20 cellular contexts compared by ENCODE assay signal in genomic region chr2:130288467-130289403, GRCh38. TPM values are rescaled to one million over a fixed set of nuclear protein-coding genes. Genes with fewer than 3 reads are reported as not detected.
DNase-seq lines count a peak whose midpoint lies in the region; ATAC-seq, FAIRE-seq and TF ChIP-seq lines count a peak whose summit lies in the region.
"Had no signal": no experiment of that assay in that cellular context is flagged by ENCODE, and none has a peak within 500 bp of the region (broad histone marks: within the 10 kb centered on the region; RNA-seq: fewer than 3 reads in every experiment).

No MANE protein-coding gene starts in this region.

- in situ Hi-C loops in Caki2 (cut with HindIII; ENCODE audit: low pct_unique_long_range_greater_than_20kb, low sequenced_read_pairs) (no loop called here), IMR-90 (cut with MboI; ENCODE audit: low sequenced_read_pairs) (no loop called here)

- H3K9ac ChIP-seq in IMR-90 (ENCODE audit: low read depth, low read length) (no peak overlapping the region), H1 (replicated peaks in 1 of 4; ENCODE audit: extremely low read depth in 1 of 4, low read depth in 3 of 4, low read length in 3 of 4) (0 out of 7 replicates have a peak overlapping the region, but pooled peaks of 1 of the 4 experiments have one; percentile 11)

- H3K14ac ChIP-seq in IMR-90 (replicated peaks; ENCODE audit: low read depth, low read length) (no peak overlapping the region), H1 (ENCODE audit: insufficient read length) (no peak overlapping the region)

- no peaks in the 10 kb centered on the region for H3K36me3 ChIP-seq in IMR-90 (ENCODE audit: control insufficient read depth, insufficient read depth, low read length)
- no peaks in the 10 kb centered on the region for H3K36me3 ChIP-seq in H1 (ENCODE audit: control insufficient read depth in 2 of 4, insufficient read depth in 4 of 4, low read length in 3 of 4)
- no peaks in the 10 kb centered on the region for H3K36me3 ChIP-seq in left lung

- H3K27ac ChIP-seq in IMR-90 (ENCODE audit: insufficient read depth, low read length) (no peak overlapping the region), H1 (ENCODE audit: low read depth, low read length) (no peak overlapping the region), left lung (no peak overlapping the region)

- H2BK20ac ChIP-seq in IMR-90 (ENCODE audit: low read depth, low read length) (no peak overlapping the region), H1 (ENCODE audit: low read length) (no peak overlapping the region)

- TF ChIP-seq EP300 in H1 (IDR thresholded peaks at IDR 0.05; ENCODE audit: borderline replicate concordance in 1 of 2, low read depth in 2 of 2, low read length in 2 of 2), result no peak

- H2AK5ac ChIP-seq in IMR-90 (ENCODE audit: low read depth, low read length), result no peak overlapping the region
- no peak overlapping the region for H2AK5ac ChIP-seq in H1 (ENCODE audit: low read depth, low read length)

- H3K79me1 ChIP-seq in IMR-90 (ENCODE audit: low read depth in 1 of 2, low read length in 2 of 2) (no peaks in the 10 kb centered on the region), H1 (ENCODE audit: low read depth, low read length) (no peaks in the 10 kb centered on the region)

- no peak overlapping the region for H2BK12ac ChIP-seq in H1 (ENCODE audit: low read depth, low read length)

- H4K8ac ChIP-seq in IMR-90 (ENCODE audit: low read depth in 2 of 2, low read length in 2 of 2) (no peak overlapping the region), H1 (ENCODE audit: extremely low read depth, insufficient read depth, low read length) (peak overlapping the region; percentile 7; the same call in 1 of the 2 replicates)

- intact Hi-C loops in IMR-90 (cut with micrococcal nuclease), result no loop called here
- intact Hi-C loops in left lung (cut with DNase I), result no loop called here

- H2AK9ac ChIP-seq in IMR-90 (replicated peaks; ENCODE audit: low read depth, low read length, poor library complexity), result no peak overlapping the region

- ATAC-seq in IMR-90 (ENCODE audit: low read depth), result no peak
- ATAC-seq in left lung, result peak; percentile 54
- no peak for ATAC-seq in activated CD8-positive, alpha-beta memory T cell treated with anti-CD3 and anti-CD28 coated beads, Interleukin-2, amount 10 ng/mL, durations not matched to agents 7 days and 5 days

- 72% methylated on average over 24 of the region's 56 CpGs; no CpG with 5 or more reads in 1 of the 2 experiments for WGBS in IMR-90 (ENCODE audit: extremely low coverage in 2 of 2, insufficient read length in 1 of 2), 2 experiments
- WGBS in H1 (ENCODE audit: extremely low coverage in 1 of 2, insufficient coverage in 1 of 2, insufficient read length in 1 of 2, insufficient replicate concordance in 2 of 2, low coverage in 1 of 2, low lambda C conversion rate in 2 of 2, missing lambda C conversion rate in 1 of 2), 2 experiments, result 78% methylated on average over 27 of the region's 56 CpGs; no CpG with 5 or more reads in 1 of the 2 experiments

- BruUV-seq in IMR-90 (replicated peaks; lab: Mats Ljungman, UMichigan), result no TSS peak

- no peak overlapping the region for H3K27ac Mint-ChIP-seq in activated CD8-positive, alpha-beta memory T cell treated with anti-CD3 and anti-CD28 coated beads, Interleukin-2, amount 10 ng/mL, durations not matched to agents 7 days and 5 days
- H3K27ac Mint-ChIP-seq: type B pancreatic cell had no signal

- H2BK120ac ChIP-seq in IMR-90 (ENCODE audit: low read depth, low read length) (no peak overlapping the region), H1 (replicated peaks; ENCODE audit: low read depth, low read length) (peak overlapping the region; percentile 39)

- H3K23ac ChIP-seq in IMR-90 (ENCODE audit: low read depth, low read length) (no peak overlapping the region), H1 (ENCODE audit: insufficient read length) (no peak overlapping the region)

- H4K20me1 ChIP-seq in IMR-90 (ENCODE audit: insufficient read depth, low read length), result no peaks in the 10 kb centered on the region
- no peaks in the 10 kb centered on the region for H4K20me1 ChIP-seq in H1 (replicated peaks in 1 of 2; ENCODE audit: control insufficient read depth in 1 of 2, insufficient read depth in 2 of 2, low read length in 2 of 2)

- H3K9me3 Mint-ChIP-seq in activated CD8-positive, alpha-beta memory T cell treated with anti-CD3 and anti-CD28 coated beads, Interleukin-2, amount 10 ng/mL, durations not matched to agents 7 days and 5 days (ENCODE audit: low read depth), result no peaks in the 10 kb centered on the region
- H3K9me3 Mint-ChIP-seq: central memory CD8-positive, alpha-beta T cell; type B pancreatic cell had no signal

- H2BK15ac ChIP-seq in IMR-90 (ENCODE audit: low read depth, low read length), result no peak overlapping the region
- H2BK15ac ChIP-seq in H1 (ENCODE audit: low read length), result no peak overlapping the region

- no peak overlapping the region for H3K56ac ChIP-seq in IMR-90 (ENCODE audit: extremely low read depth, insufficient read depth, low read length)
- H3K56ac ChIP-seq in H1 (replicated peaks; ENCODE audit: insufficient read length, low read depth, low read length), result no peak overlapping the region

- H3K18ac ChIP-seq in IMR-90 (ENCODE audit: low read depth, low read length) (no peak overlapping the region), H1 (ENCODE audit: extremely low read depth, low read length) (no peak overlapping the region; the same call in 1 of the 2 replicates)

- no peaks in the 10 kb centered on the region for H3K36me3 Mint-ChIP-seq in activated CD8-positive, alpha-beta memory T cell treated with anti-CD3 and anti-CD28 coated beads, Interleukin-2, amount 10 ng/mL, durations not matched to agents 7 days and 5 days
- H3K36me3 Mint-ChIP-seq: type B pancreatic cell had no signal

- H4K91ac ChIP-seq in IMR-90 (ENCODE audit: insufficient read depth, low read depth, low read length), result no peak overlapping the region
- H4K91ac ChIP-seq in H1 (replicated peaks; ENCODE audit: insufficient read length, low read length), result peak overlapping the region; percentile 94

- no peak for TF ChIP-seq CTCF in IMR-90 (conservative IDR thresholded peaks at IDR 0.05; ENCODE audit: low read depth, low read length)
- peak; percentile 22 to 64 (median 36) for TF ChIP-seq CTCF in H1 (IDR thresholded peaks at IDR 0.05; ENCODE audit: control extremely low read depth in 1 of 3, insufficient read depth in 1 of 3, low read depth in 1 of 3, low read length in 3 of 3)
- TF ChIP-seq CTCF in left lung (IDR thresholded peaks at IDR 0.05), result no peak

- H3K4me3 Mint-ChIP-seq in activated CD8-positive, alpha-beta memory T cell treated with anti-CD3 and anti-CD28 coated beads, Interleukin-2, amount 10 ng/mL, durations not matched to agents 7 days and 5 days, result no peak overlapping the region
- H3K4me3 Mint-ChIP-seq: central memory CD8-positive, alpha-beta T cell; type B pancreatic cell had no signal

- no peaks in the 10 kb centered on the region for H3K9me1 ChIP-seq in IMR-90 (ENCODE audit: insufficient read depth, low read length)

- peak overlapping the region; percentile 14 for H2AFZ ChIP-seq in IMR-90 (replicated peaks; ENCODE audit: low read length, poor library complexity)
- H2AFZ ChIP-seq in H1 (ENCODE audit: low read length), result peak overlapping the region; percentile 86

- POLR2A ChIA-PET in IMR-90 (lab: Charles Lee; ENCODE audit: unreplicated experiment) (no interaction called here), H1 (lab: Charles Lee; ENCODE audit: partially characterized antibody) (interaction anchor here (1.1 to 1.6 kb wide), 4 partner anchors 39 to 107 kb away, joined by 3 to 7 read pairs (median 4); partner anchors contain the start of genes IMP4 and SMPD4)

- H3K9me3 ChIP-seq in IMR-90 (ENCODE audit: control insufficient read depth, insufficient read depth, low read length), result no peaks in the 10 kb centered on the region
- H3K9me3 ChIP-seq in H1 (ENCODE audit: insufficient read depth in 2 of 2, low read depth in 1 of 2, low read length in 1 of 2), result no peaks in the 10 kb centered on the region
- H3K9me3 ChIP-seq in left lung, result no peaks in the 10 kb centered on the region

- H3K79me2 ChIP-seq in H1 (ENCODE audit: control insufficient read depth in 1 of 2, insufficient read depth in 2 of 2, low read length in 2 of 2), result no peaks in the 10 kb centered on the region

- TF ChIP-seq RAD21 in IMR-90 (IDR thresholded peaks at IDR 0.05; ENCODE audit: low read length) (no peak), H1 (IDR thresholded peaks at IDR 0.05 in 1 of 2, conservative IDR thresholded peaks at IDR 0.05 in 1 of 2; ENCODE audit: low read depth in 2 of 2, low read length in 2 of 2) (peak; percentile 50 to 71)

- no peaks in the 10 kb centered on the region for H3K23me2 ChIP-seq in H1 (ENCODE audit: low read depth, low read length)

- DNase-seq in Caki2 (ENCODE audit: low read depth) (peak; percentile 28), IMR-90 (no peak), H1 (ENCODE audit: low read depth in 1 of 2, low spot score in 2 of 2) (peak; percentile 68 to 86), left lung (peak in 1 of 2 donors; percentile 63), C1 segment of cervical spinal cord (lab: John Stamatoyannopoulos, UW) (no peak), inferior parietal cortex (ENCODE audit: extremely low spot score) (no peak)
- DNase-seq in activated CD8-positive, alpha-beta memory T cell treated with anti-CD3 and anti-CD28 coated beads, Interleukin-2, amount 10 ng/mL, durations not matched to agents 7 days and 5 days, result no peak
- DNase-seq in activated naive CD4-positive, alpha-beta T cell treated with Interleukin-2 at 50 U/mL for 16 hours, result no peak
- DNase-seq: activated CD4-positive, alpha-beta T cell treated with anti-CD3 and anti-CD28 coated beads, Interleukin-2, amount 50 U/mL, for 48 hours; activated T-cell treated with anti-CD3 and anti-CD28 coated beads, Interleukin-2, amount 50 U/mL, for 48 hours; COR-L47; foreskin melanocyte; GF-D8; KG1; NCI-H1105 treated with DMSO at 0.1 percent for 48 hours; NCI-H345; stimulated activated naive CD4-positive, alpha-beta T cell had no signal

- TF ChIP-seq POLR2A in IMR-90 (IDR thresholded peaks at IDR 0.05; ENCODE audit: low read depth, low read length) (no peak), H1 (IDR thresholded peaks at IDR 0.05; ENCODE audit: control extremely low read depth in 1 of 2, low read depth in 2 of 2, low read length in 2 of 2) (no peak)

- no peak overlapping the region for H3K4me2 ChIP-seq in IMR-90 (ENCODE audit: low read depth, low read length)
- peak overlapping the region; percentile 50 to 57 for H3K4me2 ChIP-seq in H1 (ENCODE audit: insufficient read depth in 1 of 2, low read depth in 2 of 2, low read length in 2 of 2)

- H4K5ac ChIP-seq in IMR-90 (ENCODE audit: low read depth, low read length) (no peak overlapping the region), H1 (ENCODE audit: insufficient read length, low read depth, low read length) (no peak overlapping the region)

- peak; percentile 69 for FAIRE-seq in H1 (lab: Jason Lieb, UNC)
- FAIRE-seq: endometrium had no signal

- peaks cover 31% of the 10 kb centered on the region for H3K27me3 Mint-ChIP-seq in activated CD8-positive, alpha-beta memory T cell treated with anti-CD3 and anti-CD28 coated beads, Interleukin-2, amount 10 ng/mL, durations not matched to agents 7 days and 5 days

- H3K4me1 ChIP-seq in IMR-90 (ENCODE audit: control insufficient read depth, insufficient read depth, low read length) (no peaks in the 10 kb centered on the region), H1 (replicated peaks in 1 of 4; ENCODE audit: control insufficient read depth in 3 of 4, insufficient read depth in 4 of 4, low read length in 3 of 4) (peaks cover 0 to 2% (median 0%) of the 10 kb centered on the region in 4 experiments; a peak in 1 of 7 replicates), left lung (no peaks in the 10 kb centered on the region)

- H2BK5ac ChIP-seq in IMR-90 (ENCODE audit: low read depth, low read length, poor library complexity, severe bottlenecking) (no peak overlapping the region), H1 (ENCODE audit: low read depth, low read length) (peak overlapping the region; percentile 24; the same call in 1 of the 2 replicates)

- dilution Hi-C loops in IMR-90 (cut with HindIII; ENCODE audit: low sequenced_read_pairs, unreplicated experiment), result loop anchor here (25.0 kb wide), 1 partner anchor 1074 kb away; the partner anchor contains the start of gene RAB6D

- no peaks in the 10 kb centered on the region for H3K4me1 Mint-ChIP-seq in activated CD8-positive, alpha-beta memory T cell treated with anti-CD3 and anti-CD28 coated beads, Interleukin-2, amount 10 ng/mL, durations not matched to agents 7 days and 5 days
- H3K4me1 Mint-ChIP-seq: central memory CD8-positive, alpha-beta T cell had no signal

- H3K27me3 ChIP-seq in IMR-90 (ENCODE audit: control insufficient read depth, insufficient read depth, low read length) (no peaks in the 10 kb centered on the region), H1 (replicated peaks in 1 of 4; ENCODE audit: control insufficient read depth in 3 of 4, extremely low read depth in 1 of 4, insufficient read depth in 3 of 4, low read length in 3 of 4) (0 out of 7 replicates have a peak, but pooled peaks cover 0 to 3% (median 0%) of the 10 kb centered on the region in 4 experiments), left lung (peaks cover 0 to 3% of the 10 kb centered on the region in 2 donors)

- H3K4me3 ChIP-seq in IMR-90 (ENCODE audit: insufficient read depth, low read depth, low read length) (no peak overlapping the region), H1 (ENCODE audit: extremely low read depth in 1 of 4, insufficient read depth in 2 of 4, low read depth in 3 of 4, low read length in 4 of 4) (peak overlapping the region in 3 of 4 experiments; percentile 7 to 43 (median 37); a peak in 4 of 8 replicates), left lung (no peak overlapping the region)

- CTCF ChIA-PET in IMR-90 (lab: Yijun Ruan, JAX) (interaction anchor here (0.8 to 1.5 kb wide), 3 partner anchors 9 to 54 kb away, joined by 3 to 8 read pairs (median 4); partner anchors contain the start of gene IMP4), H1 (lab: Charles Lee; ENCODE audit: partially characterized antibody) (interaction anchor here (0.6 to 5.6 kb wide), 13 partner anchors 22 to 433 kb away, joined by 3 to 65 read pairs (median 6); no protein-coding TSS in a partner anchor)
- CTCF ChIA-PET in activated CD8-positive, alpha-beta memory T cell treated with anti-CD3 and anti-CD28 coated beads, Interleukin-2, amount 10 ng/mL, durations not matched to agents 7 days and 5 days (lab: Charles Lee), result interaction anchor here (1.1 kb wide), 1 partner anchor 41 kb away, joined by 3 read pairs; no protein-coding TSS in a partner anchor

- no peak overlapping the region for H3K4ac ChIP-seq in IMR-90 (ENCODE audit: low read depth, low read length)
- H3K4ac ChIP-seq in H1 (replicated peaks; ENCODE audit: insufficient read length, low read depth, low read length), result peak overlapping the region; percentile 39

RNA-seq across cellular contexts. Expression of gene IMP4, which starts 54.0 kb away (rescaled TPM):
- total RNA-seq in Caki2 (2014; rRNA removed; shearing (Covaris generic); ENCODE audit: low replicate concordance), result 78.6 and 105 TPM in 2 replicates
- total RNA-seq in IMR-90 (2012; rRNA removed), result 127 and 154 TPM in 2 replicates
- 169 and 187 TPM in 2 replicates for polyA plus RNA-seq in IMR-90 (2012; rRNA removed)
- polyA plus RNA-seq in IMR-90 (2012; cell fraction: cytosol; rRNA removed), result 158 and 206 TPM in 2 replicates
- polyA plus RNA-seq in IMR-90 (2012; cell fraction: nucleus; rRNA removed; ENCODE audit: low replicate concordance), result 143 and 362 TPM in 2 replicates
- 93.7 and 96.8 TPM in 2 replicates for total RNA-seq in H1 (2021; fragmentation: NEBNext Ultra II Directional; extraction: Animal tissue kit (Norgen Biotek cat#: 25700))
- polyA plus RNA-seq in H1 (2011; rRNA removed), result 194 and 247 TPM in 2 replicates
- polyA plus RNA-seq in H1 (2011; cell fraction: cytosol; rRNA removed), result 189 TPM
- 269 TPM for polyA plus RNA-seq in H1 (2011; cell fraction: nucleus; rRNA removed)
- 70.7 to 139 TPM (median 137 TPM) in 4 replicates for polyA plus RNA-seq in H1 (2012, experiment 1 of 2)
- 113 TPM for polyA plus RNA-seq in H1 (2012, experiment 2 of 2)
- 86.8 TPM for polyA plus RNA-seq in H1 (2013, experiment 1 of 2)
- polyA plus RNA-seq in H1 (2013, experiment 2 of 2), result 83.2 TPM
- 84.6 and 122 TPM in 2 replicates for polyA minus RNA-seq in H1 (2011; rRNA and poly(A)+ RNA removed)
- polyA minus RNA-seq in H1 (2011; cell fraction: cytosol; rRNA and poly(A)+ RNA removed), result 62.7 TPM
- 90.4 TPM for polyA minus RNA-seq in H1 (2011; cell fraction: nucleus; rRNA and poly(A)+ RNA removed)
- total RNA-seq in left lung, result 10 to 100 TPM; 52.3 to 82.2 TPM
- 100 to 1,000 TPM in 1 of 2 experiments, 10 to 100 TPM in 1; 85.8 to 115 TPM for total RNA-seq in activated CD8-positive, alpha-beta memory T cell treated with anti-CD3 and anti-CD28 coated beads, Interleukin-2, amount 10 ng/mL, durations not matched to agents 7 days and 5 days

Comparison
In these comparisons a context has a peak if more than half of its experiments do, and no peak if none do; other contexts are left out.
1. DNase-seq: peak in Caki2 (single experiment) and H1 (2 of 2); none in IMR-90 (single experiment), C1 segment of cervical spinal cord (0 of 14), activated CD8-positive, alpha-beta memory T cell treated with anti-CD3 and anti-CD28 coated beads, Interleukin-2, amount 10 ng/mL, durations not matched to agents 7 days and 5 days (single experiment), activated naive CD4-positive, alpha-beta T cell treated with Interleukin-2 at 50 U/mL for 16 hours (single experiment) and inferior parietal cortex (single experiment).
2. H3K4me3 ChIP-seq: peak in H1 (3 of 4); none in IMR-90 (single experiment) and left lung (0 of 2).
3. CTCF ChIP-seq: peak in H1 (3 of 3); none in IMR-90 (single experiment) and left lung (0 of 2).